ENCODE assay signal across 28 cellular contexts in genomic region chr1:177001556-177001955, GRCh38.
"Had no signal": no experiment of that assay in that cellular context is flagged by ENCODE, and none has a peak within 500 bp of the region (broad histone marks: within the 10 kb centered on the region; RNA-seq: fewer than 3 reads in every experiment).

No MANE protein-coding gene starts in this region.

- FAIRE-seq: colon, endometrium, endothelial cell of umbilical vein, frontal cortex had no signal

- H3K27ac ChIP-seq: colonic mucosa, coronary artery, epithelial cell of prostate, esophagus squamous epithelium, foreskin keratinocyte, gastrocnemius medialis, gastroesophageal sphincter, heart left ventricle, heart right ventricle, hepatocyte had no signal

- H3K36me3 ChIP-seq: colonic mucosa, esophagus squamous epithelium, gastrocnemius medialis, gastroesophageal sphincter, heart left ventricle, heart right ventricle had no signal

- H3K4me1 ChIP-seq: colonic mucosa, esophagus squamous epithelium, gastrocnemius medialis, gastroesophageal sphincter, heart left ventricle, heart right ventricle had no signal

- H3K9me3 Mint-ChIP-seq: endodermal cell had no signal

- DNase-seq: colonic mucosa; cortex of kidney; dermis blood vessel endothelial cell; dorsolateral prefrontal cortex; effector CD4-positive, alpha-beta T cell; effector CD8-positive, alpha-beta T cell; effector memory CD4-positive, alpha-beta T cell; effector memory CD8-positive, alpha-beta T cell; endodermal cell; erythroblast; esophagus squamous epithelium; foreskin fibroblast; foreskin keratinocyte; foreskin melanocyte; gastrocnemius medialis; glutamatergic neuron; heart left ventricle; heart right ventricle had no signal

- H3K27ac Mint-ChIP-seq: dendritic cell treated with granulocyte-macrophage colony-stimulating factor and Interleukin-4, amounts not matched to agents 40 ng/mL and 50 ng/mL, for 4 days; effector memory CD8-positive, alpha-beta T cell; endodermal cell had no signal

- H3K27me3 Mint-ChIP-seq: dendritic cell treated with granulocyte-macrophage colony-stimulating factor and Interleukin-4, amounts not matched to agents 40 ng/mL and 50 ng/mL, for 4 days; effector memory CD8-positive, alpha-beta T cell had no signal

- H3K27me3 ChIP-seq: colonic mucosa, dorsolateral prefrontal cortex, esophagus squamous epithelium, foreskin keratinocyte, gastrocnemius medialis, gastroesophageal sphincter, hepatocyte had no signal

- H3K4me3 ChIP-seq: colonic mucosa, coronary artery, dorsolateral prefrontal cortex, esophagus squamous epithelium, gastrocnemius medialis, gastroesophageal sphincter, heart left ventricle, heart right ventricle, hepatocyte had no signal

- H3K4me3 Mint-ChIP-seq: dendritic cell treated with granulocyte-macrophage colony-stimulating factor and Interleukin-4, amounts not matched to agents 40 ng/mL and 50 ng/mL, for 4 days; effector memory CD8-positive, alpha-beta T cell; endodermal cell had no signal

- ATAC-seq: effector memory CD8-positive, alpha-beta T cell; esophagus mucosa; foreskin keratinocyte; gastrocnemius medialis; gastroesophageal sphincter; heart left ventricle; heart right ventricle had no signal

- H3K9me3 ChIP-seq: colonic mucosa, esophagus squamous epithelium, gastrocnemius medialis, gastroesophageal sphincter, heart left ventricle, heart right ventricle had no signal
